ENCODE assay signal across 11 cellular contexts in the genomic region with DNA sequence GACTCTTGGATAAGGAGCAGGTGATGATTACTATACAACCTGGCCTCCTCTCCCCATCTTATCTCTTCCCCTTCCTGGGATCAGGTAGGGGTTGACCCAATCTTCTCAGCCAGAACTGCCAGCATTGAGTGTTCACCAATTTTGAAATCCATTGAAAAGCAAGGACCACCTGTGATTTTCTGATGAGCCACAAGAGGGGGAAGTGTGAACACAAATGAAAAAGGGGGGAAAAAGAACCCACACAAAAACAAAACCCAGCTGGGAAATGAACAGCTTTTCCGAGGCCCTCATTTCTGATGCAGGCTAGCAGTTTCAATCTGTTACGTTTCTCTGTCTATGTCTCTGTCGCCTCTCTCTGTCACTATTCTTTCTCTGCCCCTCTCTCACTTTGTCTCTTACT.
A peak's percentile ranks its signal among the peaks of the same experiment; 100 is the strongest.
DNase-seq lines count a peak whose midpoint lies in the region; ATAC-seq and TF ChIP-seq lines count a peak whose summit lies in the region.
"Had no signal": no experiment of that assay in that cellular context is flagged by ENCODE, and none has a peak within 500 bp of the region (broad histone marks: within the 10 kb centered on the region; RNA-seq: fewer than 3 reads in every experiment).

No MANE protein-coding gene starts in this region.

- in situ Hi-C loops in KBM-7 (cut with MboI; ENCODE audit: low pct_unique_long_range_greater_than_20kb, low sequenced_read_pairs) = no loop called here
- in situ Hi-C loops in SK-MEL-5 (cut with HindIII; ENCODE audit: low pct_unique_long_range_greater_than_20kb, low sequenced_read_pairs) = no loop called here

- 60% methylated on average over 3 of the region's 3 CpGs for WGBS in liver

- no peaks in the 10 kb centered on the region for H3K36me3 ChIP-seq in liver (ENCODE audit: control insufficient read depth in 4 of 4, insufficient read depth in 3 of 4, low read depth in 1 of 4, low read length in 3 of 4)
- H3K36me3 ChIP-seq: thyroid gland had no signal

- no peaks in the 10 kb centered on the region for H3K27me3 ChIP-seq in liver (ENCODE audit: control insufficient read depth in 4 of 4, insufficient read depth in 4 of 4, low read length in 3 of 4)
- H3K27me3 ChIP-seq: thyroid gland had no signal

- ATAC-seq in GM18498 (IDR thresholded peaks at IDR 0.05; ENCODE audit: unreplicated experiment) = no peak

- H3K4me1 ChIP-seq in liver (ENCODE audit: control insufficient read depth in 4 of 4, insufficient read depth in 4 of 4, low read length in 3 of 4) = no peaks in the 10 kb centered on the region
- H3K4me1 ChIP-seq: thyroid gland had no signal

- peak; percentile 37 for TF ChIP-seq CTCF in liver (IDR thresholded peaks at IDR 0.05; ENCODE audit: low read depth, low read length, missing input control)

- TF ChIP-seq RAD21 in liver (IDR thresholded peaks at IDR 0.05) = peak; percentile 64 to 67

- no peak overlapping the region for H3K9ac ChIP-seq in liver (ENCODE audit: low read depth in 1 of 2, low read length in 2 of 2)

- H3K27ac ChIP-seq in liver (ENCODE audit: low read depth in 1 of 2, low read length in 2 of 2) = no peak overlapping the region
- H3K27ac ChIP-seq: thyroid gland had no signal

- DNase-seq in D341Med (ENCODE audit: low spot score) (peak; percentile 24), KBM-7 (peak; percentile 5), SK-MEL-5 (ENCODE audit: low read depth, low spot score) (peak; percentile 46), GM03348 (ENCODE audit: low spot score) (no peak)
- DNase-seq in activated CD8-positive, alpha-beta memory T cell treated with anti-CD3 and anti-CD28 coated beads, Interleukin-2, amount 50 U/mL, for 4 hours = no peak
- no peak for DNase-seq in activated CD4-positive, alpha-beta T cell treated with anti-CD3 and anti-CD28 coated beads, Interleukin-2, amount 50 U/mL, for 1 hour
- DNase-seq: activated naive CD4-positive, alpha-beta T cell treated with anti-CD3 and anti-CD28 coated beads for 36 hours; hippocampal formation; thyroid gland had no signal

- no peaks in the 10 kb centered on the region for H3K9me3 ChIP-seq in liver (ENCODE audit: control insufficient read depth in 4 of 4, low read length in 3 of 4)
- H3K9me3 ChIP-seq: thyroid gland had no signal

- no peak overlapping the region for H3K4me3 ChIP-seq in liver (ENCODE audit: low read depth in 1 of 3, low read length in 3 of 3)
- H3K4me3 ChIP-seq: thyroid gland had no signal

TF ChIP-seq in liver, 16 proteins besides CTCF, POLR2A, EP300 and RAD21:
- TF ChIP-seq FOXA1 (IDR thresholded peaks at IDR 0.05) (no peak), NR2F2 (IDR thresholded peaks at IDR 0.05) (no peak), HNF4G (IDR thresholded peaks at IDR 0.05) (no peak), FOXA2 (IDR thresholded peaks at IDR 0.05) (no peak), RXRA (IDR thresholded peaks at IDR 0.05) (no peak), SP1 (IDR thresholded peaks at IDR 0.05) (no peak), GABPA (IDR thresholded peaks at IDR 0.05 in 1 of 2, conservative IDR thresholded peaks at IDR 0.05 in 1 of 2) (no peak), JUND (IDR thresholded peaks at IDR 0.05) (no peak), TAF1 (conservative IDR thresholded peaks at IDR 0.05) (no peak), HNF4A (conservative IDR thresholded peaks at IDR 0.05) (no peak), YY1 (IDR thresholded peaks at IDR 0.05) (no peak), EGR1 (IDR thresholded peaks at IDR 0.05; ENCODE audit: low read depth in 2 of 2) (no peak)
- TF ChIP-seq, protein P1, sequence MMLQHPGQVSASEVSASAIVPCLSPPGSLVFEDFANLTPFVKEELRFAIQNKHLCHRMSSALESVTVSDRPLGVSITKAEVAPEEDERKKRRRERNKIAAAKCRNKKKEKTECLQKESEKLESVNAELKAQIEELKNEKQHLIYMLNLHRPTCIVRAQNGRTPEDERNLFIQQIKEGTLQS (IDR thresholded peaks at IDR 0.05) = no peak
- TF ChIP-seq, protein P2, sequence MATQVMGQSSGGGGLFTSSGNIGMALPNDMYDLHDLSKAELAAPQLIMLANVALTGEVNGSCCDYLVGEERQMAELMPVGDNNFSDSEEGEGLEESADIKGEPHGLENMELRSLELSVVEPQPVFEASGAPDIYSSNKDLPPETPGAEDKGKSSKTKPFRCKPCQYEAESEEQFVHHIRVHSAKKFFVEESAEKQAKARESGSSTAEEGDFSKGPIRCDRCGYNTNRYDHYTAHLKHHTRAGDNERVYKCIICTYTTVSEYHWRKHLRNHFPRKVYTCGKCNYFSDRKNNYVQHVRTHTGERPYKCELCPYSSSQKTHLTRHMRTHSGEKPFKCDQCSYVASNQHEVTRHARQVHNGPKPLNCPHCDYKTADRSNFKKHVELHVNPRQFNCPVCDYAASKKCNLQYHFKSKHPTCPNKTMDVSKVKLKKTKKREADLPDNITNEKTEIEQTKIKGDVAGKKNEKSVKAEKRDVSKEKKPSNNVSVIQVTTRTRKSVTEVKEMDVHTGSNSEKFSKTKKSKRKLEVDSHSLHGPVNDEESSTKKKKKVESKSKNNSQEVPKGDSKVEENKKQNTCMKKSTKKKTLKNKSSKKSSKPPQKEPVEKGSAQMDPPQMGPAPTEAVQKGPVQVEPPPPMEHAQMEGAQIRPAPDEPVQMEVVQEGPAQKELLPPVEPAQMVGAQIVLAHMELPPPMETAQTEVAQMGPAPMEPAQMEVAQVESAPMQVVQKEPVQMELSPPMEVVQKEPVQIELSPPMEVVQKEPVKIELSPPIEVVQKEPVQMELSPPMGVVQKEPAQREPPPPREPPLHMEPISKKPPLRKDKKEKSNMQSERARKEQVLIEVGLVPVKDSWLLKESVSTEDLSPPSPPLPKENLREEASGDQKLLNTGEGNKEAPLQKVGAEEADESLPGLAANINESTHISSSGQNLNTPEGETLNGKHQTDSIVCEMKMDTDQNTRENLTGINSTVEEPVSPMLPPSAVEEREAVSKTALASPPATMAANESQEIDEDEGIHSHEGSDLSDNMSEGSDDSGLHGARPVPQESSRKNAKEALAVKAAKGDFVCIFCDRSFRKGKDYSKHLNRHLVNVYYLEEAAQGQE (IDR thresholded peaks at IDR 0.05) = no peak
- TF ChIP-seq, protein P3, sequence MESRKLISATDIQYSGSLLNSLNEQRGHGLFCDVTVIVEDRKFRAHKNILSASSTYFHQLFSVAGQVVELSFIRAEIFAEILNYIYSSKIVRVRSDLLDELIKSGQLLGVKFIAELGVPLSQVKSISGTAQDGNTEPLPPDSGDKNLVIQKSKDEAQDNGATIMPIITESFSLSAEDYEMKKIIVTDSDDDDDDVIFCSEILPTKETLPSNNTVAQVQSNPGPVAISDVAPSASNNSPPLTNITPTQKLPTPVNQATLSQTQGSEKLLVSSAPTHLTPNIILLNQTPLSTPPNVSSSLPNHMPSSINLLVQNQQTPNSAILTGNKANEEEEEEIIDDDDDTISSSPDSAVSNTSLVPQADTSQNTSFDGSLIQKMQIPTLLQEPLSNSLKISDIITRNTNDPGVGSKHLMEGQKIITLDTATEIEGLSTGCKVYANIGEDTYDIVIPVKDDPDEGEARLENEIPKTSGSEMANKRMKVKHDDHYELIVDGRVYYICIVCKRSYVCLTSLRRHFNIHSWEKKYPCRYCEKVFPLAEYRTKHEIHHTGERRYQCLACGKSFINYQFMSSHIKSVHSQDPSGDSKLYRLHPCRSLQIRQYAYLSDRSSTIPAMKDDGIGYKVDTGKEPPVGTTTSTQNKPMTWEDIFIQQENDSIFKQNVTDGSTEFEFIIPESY (IDR thresholded peaks at IDR 0.05) = no peak
- TF ChIP-seq, protein P4, sequence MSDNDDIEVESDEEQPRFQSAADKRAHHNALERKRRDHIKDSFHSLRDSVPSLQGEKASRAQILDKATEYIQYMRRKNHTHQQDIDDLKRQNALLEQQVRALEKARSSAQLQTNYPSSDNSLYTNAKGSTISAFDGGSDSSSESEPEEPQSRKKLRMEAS (IDR thresholded peaks at IDR 0.05) = no peak

Comparison
In these comparisons a context has a peak if more than half of its experiments do, and no peak if none do; other contexts are left out.
1. DNase-seq: peak in D341Med (single experiment), KBM-7 (single experiment) and SK-MEL-5 (single experiment); none in GM03348 (single experiment), activated CD8-positive, alpha-beta memory T cell treated with anti-CD3 and anti-CD28 coated beads, Interleukin-2, amount 50 U/mL, for 4 hours (single experiment) and activated CD4-positive, alpha-beta T cell treated with anti-CD3 and anti-CD28 coated beads, Interleukin-2, amount 50 U/mL, for 1 hour (single experiment).